In the genomic region with DNA sequence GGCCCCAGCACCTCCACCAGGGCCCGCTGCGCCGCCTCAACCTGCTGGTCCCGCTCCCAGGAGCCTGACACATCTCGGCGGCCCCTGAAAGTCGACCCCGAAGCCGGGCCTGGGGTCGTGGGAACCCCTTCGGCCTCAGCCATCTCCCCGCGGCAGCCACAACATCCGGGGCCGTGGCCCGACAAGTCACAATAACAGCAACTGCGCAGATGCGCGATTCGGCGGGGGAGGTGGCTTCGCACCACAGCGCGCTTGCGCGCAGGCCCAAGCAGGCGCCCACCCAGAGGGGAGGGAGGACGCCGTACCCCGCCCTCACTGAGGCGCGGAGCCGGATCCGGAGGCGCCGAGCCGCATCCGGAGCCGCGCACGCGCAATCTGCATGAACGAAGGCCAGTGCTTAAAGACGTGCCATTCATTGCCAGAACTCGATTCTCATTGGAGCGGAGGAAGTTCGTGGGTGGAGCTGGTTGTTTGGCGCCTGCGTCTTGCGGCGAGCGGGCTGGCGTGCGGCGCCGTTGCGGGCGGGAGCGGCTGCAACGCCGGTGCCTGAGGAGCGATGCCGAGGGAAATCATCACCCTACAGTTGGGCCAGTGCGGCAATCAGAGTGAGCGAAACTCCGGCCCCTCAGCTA, we compare ENCODE assay signal across 1 cellular context.
TF ChIP-seq lines count a peak whose summit lies in the region.

A gene with protein sequence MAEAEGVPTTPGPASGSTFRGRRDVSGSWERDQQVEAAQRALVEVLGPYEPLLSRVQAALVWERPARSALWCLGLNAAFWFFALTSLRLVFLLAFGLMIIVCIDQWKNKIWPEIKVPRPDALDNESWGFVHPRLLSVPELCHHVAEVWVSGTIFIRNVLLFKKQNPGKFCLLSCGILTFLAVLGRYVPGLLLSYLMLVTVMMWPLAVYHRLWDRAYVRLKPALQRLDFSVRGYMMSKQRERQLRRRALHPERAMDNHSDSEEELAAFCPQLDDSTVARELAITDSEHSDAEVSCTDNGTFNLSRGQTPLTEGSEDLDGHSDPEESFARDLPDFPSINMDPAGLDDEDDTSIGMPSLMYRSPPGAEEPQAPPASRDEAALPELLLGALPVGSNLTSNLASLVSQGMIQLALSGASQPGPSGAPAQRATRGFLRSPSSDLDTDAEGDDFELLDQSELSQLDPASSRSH (minus strand): TSS at position 193 of the 632 bp plus-strand sequence. CDS start 50 bp downstream, at position 143.
A gene (plus strand): TSS at position 502 of the 632 bp plus-strand sequence. CDS start 55 bp downstream, at position 557.

TF ChIP-seq in HepG2, 621 proteins besides CTCF, POLR2A, EP300 and RAD21 (continued from another document and continues in another):
- TF ChIP-seq, protein P1, sequence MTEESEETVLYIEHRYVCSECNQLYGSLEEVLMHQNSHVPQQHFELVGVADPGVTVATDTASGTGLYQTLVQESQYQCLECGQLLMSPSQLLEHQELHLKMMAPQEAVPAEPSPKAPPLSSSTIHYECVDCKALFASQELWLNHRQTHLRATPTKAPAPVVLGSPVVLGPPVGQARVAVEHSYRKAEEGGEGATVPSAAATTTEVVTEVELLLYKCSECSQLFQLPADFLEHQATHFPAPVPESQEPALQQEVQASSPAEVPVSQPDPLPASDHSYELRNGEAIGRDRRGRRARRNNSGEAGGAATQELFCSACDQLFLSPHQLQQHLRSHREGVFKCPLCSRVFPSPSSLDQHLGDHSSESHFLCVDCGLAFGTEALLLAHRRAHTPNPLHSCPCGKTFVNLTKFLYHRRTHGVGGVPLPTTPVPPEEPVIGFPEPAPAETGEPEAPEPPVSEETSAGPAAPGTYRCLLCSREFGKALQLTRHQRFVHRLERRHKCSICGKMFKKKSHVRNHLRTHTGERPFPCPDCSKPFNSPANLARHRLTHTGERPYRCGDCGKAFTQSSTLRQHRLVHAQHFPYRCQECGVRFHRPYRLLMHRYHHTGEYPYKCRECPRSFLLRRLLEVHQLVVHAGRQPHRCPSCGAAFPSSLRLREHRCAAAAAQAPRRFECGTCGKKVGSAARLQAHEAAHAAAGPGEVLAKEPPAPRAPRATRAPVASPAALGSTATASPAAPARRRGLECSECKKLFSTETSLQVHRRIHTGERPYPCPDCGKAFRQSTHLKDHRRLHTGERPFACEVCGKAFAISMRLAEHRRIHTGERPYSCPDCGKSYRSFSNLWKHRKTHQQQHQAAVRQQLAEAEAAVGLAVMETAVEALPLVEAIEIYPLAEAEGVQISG (CRISPR knock-in tag; IDR thresholded peaks at IDR 0.05): peak; percentile 77; the same call in 1 of the 2 replicates
- TF ChIP-seq ZNF430 (CRISPR knock-in tag; IDR thresholded peaks at IDR 0.05) (peak; percentile 78), NR2F2 (IDR thresholded peaks at IDR 0.05; ENCODE audit: borderline replicate concordance, low read depth) (no peak), ARHGAP35 (CRISPR knock-in tag; IDR thresholded peaks at IDR 0.05; ENCODE audit: borderline replicate concordance) (peak; percentile 72; the same call in 1 of the 2 replicates), JUNB (CRISPR knock-in tag; IDR thresholded peaks at IDR 0.05; ENCODE audit: borderline replicate concordance) (no peak), ZNF709 (CRISPR knock-in tag; IDR thresholded peaks at IDR 0.05) (peak; percentile 15; the same call in 1 of the 2 replicates), YEATS2 (CRISPR knock-in tag; IDR thresholded peaks at IDR 0.05; ENCODE audit: borderline replicate concordance) (peak; percentile 90), REPIN1 (CRISPR knock-in tag; IDR thresholded peaks at IDR 0.05; ENCODE audit: borderline replicate concordance, low read depth) (peak; percentile 82), ZNF720 (CRISPR knock-in tag; IDR thresholded peaks at IDR 0.05) (no peak), THAP11 (CRISPR knock-in tag; IDR thresholded peaks at IDR 0.05) (peak; percentile 84), PITX1 (CRISPR knock-in tag; IDR thresholded peaks at IDR 0.05) (peak; percentile 74), SOX6 (IDR thresholded peaks at IDR 0.05) (no peak), SOX6 (CRISPR knock-in tag; IDR thresholded peaks at IDR 0.05) (peak; percentile 70), ZNF891 (CRISPR knock-in tag; IDR thresholded peaks at IDR 0.05) (no peak; the same call in 1 of the 2 replicates), ZNF713 (CRISPR knock-in tag; IDR thresholded peaks at IDR 0.05) (no peak; the same call in 1 of the 2 replicates), ZFP1 (CRISPR knock-in tag; IDR thresholded peaks at IDR 0.05) (peak; percentile 22; the same call in 1 of the 2 replicates), NCOA5 (CRISPR knock-in tag; IDR thresholded peaks at IDR 0.05) (no peak), TEAD3 (CRISPR knock-in tag; optimal IDR thresholded peaks at IDR 0.05; ENCODE audit: borderline replicate concordance) (peak; percentile 67), ZNF260 (CRISPR knock-in tag; IDR thresholded peaks at IDR 0.05; ENCODE audit: borderline replicate concordance, low read depth) (no peak), KLF6 (CRISPR knock-in tag; IDR thresholded peaks at IDR 0.05) (no peak; the same call in none of the 2 replicates), YEATS4 (CRISPR knock-in tag; IDR thresholded peaks at IDR 0.05; ENCODE audit: borderline replicate concordance) (peak; percentile 87), ZBTB7A (CRISPR knock-in tag; IDR thresholded peaks at IDR 0.05) (no peak), ZNF501 (CRISPR knock-in tag; IDR thresholded peaks at IDR 0.05) (peak; percentile 99), SNRNP70 (IDR thresholded peaks at IDR 0.05; ENCODE audit: low read depth, low read length) (no peak), GTF2F1 (IDR thresholded peaks at IDR 0.05; ENCODE audit: low read length) (no peak), ZNF431 (CRISPR knock-in tag; IDR thresholded peaks at IDR 0.05; ENCODE audit: borderline replicate concordance, low read depth) (peak; percentile 93; the same call in 1 of the 2 replicates), NKX3-1 (CRISPR knock-in tag; IDR thresholded peaks at IDR 0.05) (peak; percentile 65), SAP130 (CRISPR knock-in tag; IDR thresholded peaks at IDR 0.05; ENCODE audit: low read depth) (peak; percentile 89), ZNF878 (CRISPR knock-in tag; IDR thresholded peaks at IDR 0.05) (peak; percentile 68; the same call in 1 of the 2 replicates), KMT2A (CRISPR knock-in tag; IDR thresholded peaks at IDR 0.05) (peak; percentile 87), KLF11 (CRISPR knock-in tag; IDR thresholded peaks at IDR 0.05) (no peak; the same call in 1 of the 2 replicates), REL (CRISPR knock-in tag; conservative IDR thresholded peaks at IDR 0.05) (0 out of 2 replicates have a peak, but pooled peaks have one; percentile 16), RORA (CRISPR knock-in tag; IDR thresholded peaks at IDR 0.05) (no peak), PHB2 (IDR thresholded peaks at IDR 0.05; ENCODE audit: partially characterized antibody) (no peak), HMGA1 (CRISPR knock-in tag; conservative IDR thresholded peaks at IDR 0.05) (no peak), KAT7 (CRISPR knock-in tag; IDR thresholded peaks at IDR 0.05; ENCODE audit: borderline replicate concordance) (peak; percentile 90; the same call in 1 of the 2 replicates), NFIB (CRISPR knock-in tag; IDR thresholded peaks at IDR 0.05; ENCODE audit: borderline replicate concordance) (no peak), ZNF496 (CRISPR knock-in tag; IDR thresholded peaks at IDR 0.05; ENCODE audit: insufficient replicate concordance) (no peak)
- TF ChIP-seq, protein P2, sequence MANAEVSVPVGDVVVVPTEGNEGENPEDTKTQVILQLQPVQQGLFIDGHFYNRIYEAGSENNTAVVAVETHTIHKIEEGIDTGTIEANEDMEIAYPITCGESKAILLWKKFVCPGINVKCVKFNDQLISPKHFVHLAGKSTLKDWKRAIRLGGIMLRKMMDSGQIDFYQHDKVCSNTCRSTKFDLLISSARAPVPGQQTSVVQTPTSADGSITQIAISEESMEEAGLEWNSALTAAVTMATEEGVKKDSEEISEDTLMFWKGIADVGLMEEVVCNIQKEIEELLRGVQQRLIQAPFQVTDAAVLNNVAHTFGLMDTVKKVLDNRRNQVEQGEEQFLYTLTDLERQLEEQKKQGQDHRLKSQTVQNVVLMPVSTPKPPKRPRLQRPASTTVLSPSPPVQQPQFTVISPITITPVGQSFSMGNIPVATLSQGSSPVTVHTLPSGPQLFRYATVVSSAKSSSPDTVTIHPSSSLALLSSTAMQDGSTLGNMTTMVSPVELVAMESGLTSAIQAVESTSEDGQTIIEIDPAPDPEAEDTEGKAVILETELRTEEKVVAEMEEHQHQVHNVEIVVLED (CRISPR knock-in tag; IDR thresholded peaks at IDR 0.05; ENCODE audit: borderline replicate concordance): peak; percentile 94
- TF ChIP-seq, protein P3, sequence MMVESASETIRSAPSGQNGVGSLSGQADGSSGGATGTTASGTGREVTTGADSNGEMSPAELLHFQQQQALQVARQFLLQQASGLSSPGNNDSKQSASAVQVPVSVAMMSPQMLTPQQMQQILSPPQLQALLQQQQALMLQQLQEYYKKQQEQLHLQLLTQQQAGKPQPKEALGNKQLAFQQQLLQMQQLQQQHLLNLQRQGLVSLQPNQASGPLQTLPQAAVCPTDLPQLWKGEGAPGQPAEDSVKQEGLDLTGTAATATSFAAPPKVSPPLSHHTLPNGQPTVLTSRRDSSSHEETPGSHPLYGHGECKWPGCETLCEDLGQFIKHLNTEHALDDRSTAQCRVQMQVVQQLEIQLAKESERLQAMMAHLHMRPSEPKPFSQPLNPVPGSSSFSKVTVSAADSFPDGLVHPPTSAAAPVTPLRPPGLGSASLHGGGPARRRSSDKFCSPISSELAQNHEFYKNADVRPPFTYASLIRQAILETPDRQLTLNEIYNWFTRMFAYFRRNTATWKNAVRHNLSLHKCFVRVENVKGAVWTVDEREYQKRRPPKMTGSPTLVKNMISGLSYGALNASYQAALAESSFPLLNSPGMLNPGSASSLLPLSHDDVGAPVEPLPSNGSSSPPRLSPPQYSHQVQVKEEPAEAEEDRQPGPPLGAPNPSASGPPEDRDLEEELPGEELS (CRISPR knock-in tag; IDR thresholded peaks at IDR 0.05): peak; percentile 49; the same call in 1 of the 2 replicates
- TF ChIP-seq, protein P4, sequence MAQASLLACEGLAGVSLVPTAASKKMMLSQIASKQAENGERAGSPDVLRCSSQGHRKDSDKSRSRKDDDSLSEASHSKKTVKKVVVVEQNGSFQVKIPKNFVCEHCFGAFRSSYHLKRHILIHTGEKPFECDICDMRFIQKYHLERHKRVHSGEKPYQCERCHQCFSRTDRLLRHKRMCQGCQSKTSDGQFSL (CRISPR knock-in tag; IDR thresholded peaks at IDR 0.05): peak; percentile 70
- TF ChIP-seq, protein P5, sequence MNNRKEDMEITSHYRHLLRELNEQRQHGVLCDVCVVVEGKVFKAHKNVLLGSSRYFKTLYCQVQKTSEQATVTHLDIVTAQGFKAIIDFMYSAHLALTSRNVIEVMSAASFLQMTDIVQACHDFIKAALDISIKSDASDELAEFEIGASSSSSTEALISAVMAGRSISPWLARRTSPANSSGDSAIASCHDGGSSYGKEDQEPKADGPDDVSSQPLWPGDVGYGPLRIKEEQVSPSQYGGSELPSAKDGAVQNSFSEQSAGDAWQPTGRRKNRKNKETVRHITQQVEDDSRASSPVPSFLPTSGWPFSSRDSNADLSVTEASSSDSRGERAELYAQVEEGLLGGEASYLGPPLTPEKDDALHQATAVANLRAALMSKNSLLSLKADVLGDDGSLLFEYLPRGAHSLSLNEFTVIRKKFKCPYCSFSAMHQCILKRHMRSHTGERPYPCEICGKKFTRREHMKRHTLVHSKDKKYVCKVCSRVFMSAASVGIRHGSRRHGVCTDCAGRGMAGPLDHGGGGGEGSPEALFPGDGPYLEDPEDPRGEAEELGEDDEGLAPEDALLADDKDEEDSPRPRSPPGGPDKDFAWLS (CRISPR knock-in tag; IDR thresholded peaks at IDR 0.05; ENCODE audit: borderline replicate concordance): no peak
- TF ChIP-seq, protein P6, sequence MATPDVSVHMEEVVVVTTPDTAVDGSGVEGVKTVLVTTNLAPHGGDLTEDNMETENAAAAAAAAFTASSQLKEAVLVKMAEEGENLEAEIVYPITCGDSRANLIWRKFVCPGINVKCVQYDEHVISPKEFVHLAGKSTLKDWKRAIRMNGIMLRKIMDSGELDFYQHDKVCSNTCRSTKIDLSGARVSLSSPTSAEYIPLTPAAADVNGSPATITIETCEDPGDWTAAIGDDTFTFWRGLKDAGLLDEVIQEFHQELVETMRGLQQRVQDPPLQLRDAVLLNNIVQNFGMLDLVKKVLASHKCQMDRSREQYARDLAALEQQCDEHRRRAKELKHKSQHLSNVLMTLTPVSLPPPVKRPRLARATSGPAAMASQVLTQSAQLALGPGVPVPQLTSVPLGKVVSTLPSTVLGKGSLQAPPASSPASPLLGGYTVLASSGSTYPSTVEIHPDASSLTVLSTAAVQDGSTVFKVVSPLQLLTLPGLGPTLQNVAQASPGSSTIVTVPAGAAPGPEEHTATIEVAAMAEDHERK (CRISPR knock-in tag; IDR thresholded peaks at IDR 0.05; ENCODE audit: low read depth): peak; percentile 70
- TF ChIP-seq, protein P7, sequence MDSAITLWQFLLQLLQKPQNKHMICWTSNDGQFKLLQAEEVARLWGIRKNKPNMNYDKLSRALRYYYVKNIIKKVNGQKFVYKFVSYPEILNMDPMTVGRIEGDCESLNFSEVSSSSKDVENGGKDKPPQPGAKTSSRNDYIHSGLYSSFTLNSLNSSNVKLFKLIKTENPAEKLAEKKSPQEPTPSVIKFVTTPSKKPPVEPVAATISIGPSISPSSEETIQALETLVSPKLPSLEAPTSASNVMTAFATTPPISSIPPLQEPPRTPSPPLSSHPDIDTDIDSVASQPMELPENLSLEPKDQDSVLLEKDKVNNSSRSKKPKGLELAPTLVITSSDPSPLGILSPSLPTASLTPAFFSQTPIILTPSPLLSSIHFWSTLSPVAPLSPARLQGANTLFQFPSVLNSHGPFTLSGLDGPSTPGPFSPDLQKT (CRISPR knock-in tag; IDR thresholded peaks at IDR 0.05; ENCODE audit: borderline replicate concordance): no peak
- TF ChIP-seq, protein P8, sequence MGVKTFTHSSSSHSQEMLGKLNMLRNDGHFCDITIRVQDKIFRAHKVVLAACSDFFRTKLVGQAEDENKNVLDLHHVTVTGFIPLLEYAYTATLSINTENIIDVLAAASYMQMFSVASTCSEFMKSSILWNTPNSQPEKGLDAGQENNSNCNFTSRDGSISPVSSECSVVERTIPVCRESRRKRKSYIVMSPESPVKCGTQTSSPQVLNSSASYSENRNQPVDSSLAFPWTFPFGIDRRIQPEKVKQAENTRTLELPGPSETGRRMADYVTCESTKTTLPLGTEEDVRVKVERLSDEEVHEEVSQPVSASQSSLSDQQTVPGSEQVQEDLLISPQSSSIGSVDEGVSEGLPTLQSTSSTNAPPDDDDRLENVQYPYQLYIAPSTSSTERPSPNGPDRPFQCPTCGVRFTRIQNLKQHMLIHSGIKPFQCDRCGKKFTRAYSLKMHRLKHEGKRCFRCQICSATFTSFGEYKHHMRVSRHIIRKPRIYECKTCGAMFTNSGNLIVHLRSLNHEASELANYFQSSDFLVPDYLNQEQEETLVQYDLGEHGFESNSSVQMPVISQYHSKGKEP (CRISPR knock-in tag; IDR thresholded peaks at IDR 0.05): peak; percentile 19
- TF ChIP-seq, protein P9, sequence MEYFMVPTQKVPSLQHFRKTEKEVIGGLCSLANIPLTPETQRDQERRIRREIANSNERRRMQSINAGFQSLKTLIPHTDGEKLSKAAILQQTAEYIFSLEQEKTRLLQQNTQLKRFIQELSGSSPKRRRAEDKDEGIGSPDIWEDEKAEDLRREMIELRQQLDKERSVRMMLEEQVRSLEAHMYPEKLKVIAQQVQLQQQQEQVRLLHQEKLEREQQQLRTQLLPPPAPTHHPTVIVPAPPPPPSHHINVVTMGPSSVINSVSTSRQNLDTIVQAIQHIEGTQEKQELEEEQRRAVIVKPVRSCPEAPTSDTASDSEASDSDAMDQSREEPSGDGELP (IDR thresholded peaks at IDR 0.05; ENCODE audit: borderline replicate concordance, low read depth): no peak
- TF ChIP-seq, protein P10, sequence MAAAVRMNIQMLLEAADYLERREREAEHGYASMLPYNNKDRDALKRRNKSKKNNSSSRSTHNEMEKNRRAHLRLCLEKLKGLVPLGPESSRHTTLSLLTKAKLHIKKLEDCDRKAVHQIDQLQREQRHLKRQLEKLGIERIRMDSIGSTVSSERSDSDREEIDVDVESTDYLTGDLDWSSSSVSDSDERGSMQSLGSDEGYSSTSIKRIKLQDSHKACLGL (CRISPR knock-in tag; IDR thresholded peaks at IDR 0.05): peak; percentile 88
